9 cellular contexts compared by ENCODE assay signal in genomic region chr13:99196466-99197256, GRCh38. TPM values are rescaled to one million over a fixed set of nuclear protein-coding genes. Genes with fewer than 3 reads are reported as not detected.
A peak's percentile ranks its signal among the peaks of the same experiment; 100 is the strongest.
DNase-seq lines count a peak whose midpoint lies in the region; ATAC-seq and TF ChIP-seq lines count a peak whose summit lies in the region.
"Had no signal": no experiment of that assay in that cellular context is flagged by ENCODE, and none has a peak within 500 bp of the region (broad histone marks: within the 10 kb centered on the region; RNA-seq: fewer than 3 reads in every experiment).

No MANE protein-coding gene starts in this region.

- 80 to 81% methylated on average over 5 of the region's 5 CpGs for WGBS in thyroid gland, 2 donors

- no peak overlapping the region for H3K27ac ChIP-seq in thyroid gland

- in situ Hi-C loops in astrocyte of the spinal cord (cut with HindIII; ENCODE audit: low sequenced_read_pairs), result no loop called here

- no peak for TF ChIP-seq POLR2A in thyroid gland (IDR thresholded peaks at IDR 0.05)

- 0 out of 2 replicates have a peak, but pooled peaks have one; percentile 26 for TF ChIP-seq CTCF in LNCAP (IDR thresholded peaks at IDR 0.05)
- peak; percentile 29 for TF ChIP-seq CTCF in astrocyte of the spinal cord (IDR thresholded peaks at IDR 0.05; ENCODE audit: low read depth, low read length)
- no peak for TF ChIP-seq CTCF in nephron (IDR thresholded peaks at IDR 0.05; ENCODE audit: unreplicated experiment in 3 of 3)
- TF ChIP-seq CTCF in thyroid gland (IDR thresholded peaks at IDR 0.05), result peak in 1 of 6 experiments; percentile 9

- intact Hi-C loops in thyroid gland (cut with DNase I), result no loop called here

- H3K4me1 ChIP-seq in thyroid gland, result peaks cover 12 to 22% of the 10 kb centered on the region in 2 donors

- DNase-seq in ELR (ENCODE audit: low read depth) (peak; percentile 36), astrocyte of the spinal cord (ENCODE audit: low read depth, low spot score) (peak; percentile 13), thyroid gland (no peak)
- DNase-seq in stimulated activated naive B cell treated with anti-CD40 and anti-IgM and Interleukin-4, amounts not matched to agents 10 μg/mL and 1 μg/mL and 100 μg/mL, for 72 hours, result no peak
- DNase-seq: activated naive CD8-positive, alpha-beta T cell treated with anti-CD3 and anti-CD28 coated beads for 36 hours; NCI-H1436 had no signal

- H3K27me3 ChIP-seq in thyroid gland, result no peaks in the 10 kb centered on the region

- no peaks in the 10 kb centered on the region for H3K36me3 ChIP-seq in thyroid gland

- peaks cover 12% of the 10 kb centered on the region for H3K4me1 Mint-ChIP-seq in nephron
- H3K4me1 Mint-ChIP-seq in stimulated activated naive B cell treated with anti-CD40 and anti-IgM and Interleukin-4, amounts not matched to agents 10 μg/mL and 1 μg/mL and 100 μg/mL, for 72 hours, result peaks cover 15 to 43% of the 10 kb centered on the region in 2 donors

- no peaks in the 10 kb centered on the region for H3K27me3 Mint-ChIP-seq in nephron (ENCODE audit: low read depth)
- H3K27me3 Mint-ChIP-seq in stimulated activated naive B cell treated with anti-CD40 and anti-IgM and Interleukin-4, amounts not matched to agents 10 μg/mL and 1 μg/mL and 100 μg/mL, for 72 hours, result no peaks in the 10 kb centered on the region
- H3K27me3 Mint-ChIP-seq: activated naive CD8-positive, alpha-beta T cell treated with anti-CD3 and anti-CD28 coated beads for 36 hours had no signal

- H3K9me3 Mint-ChIP-seq in nephron, result no peaks in the 10 kb centered on the region
- H3K9me3 Mint-ChIP-seq in stimulated activated naive B cell treated with anti-CD40 and anti-IgM and Interleukin-4, amounts not matched to agents 10 μg/mL and 1 μg/mL and 100 μg/mL, for 72 hours, result no peaks in the 10 kb centered on the region
- H3K9me3 Mint-ChIP-seq: activated naive CD8-positive, alpha-beta T cell treated with anti-CD3 and anti-CD28 coated beads for 36 hours had no signal

- ATAC-seq in GM19397 (IDR thresholded peaks at IDR 0.05; ENCODE audit: unreplicated experiment), result no peak
- no peak for ATAC-seq in stimulated activated naive B cell treated with anti-CD40 and anti-IgM and Interleukin-4, amounts not matched to agents 10 μg/mL and 1 μg/mL and 100 μg/mL, for 72 hours (replicated peaks)

- H3K4me3 ChIP-seq in astrocyte of the spinal cord (ENCODE audit: low read depth, low read length) (no peak overlapping the region), thyroid gland (replicated peaks in 1 of 3) (no peak overlapping the region)

- peak overlapping the region; percentile 42 to 76 (median 54) for H3K27ac Mint-ChIP-seq in nephron
- H3K27ac Mint-ChIP-seq in stimulated activated naive B cell treated with anti-CD40 and anti-IgM and Interleukin-4, amounts not matched to agents 10 μg/mL and 1 μg/mL and 100 μg/mL, for 72 hours, result no peak overlapping the region
- H3K27ac Mint-ChIP-seq: activated naive CD8-positive, alpha-beta T cell treated with anti-CD3 and anti-CD28 coated beads for 36 hours had no signal

- no peaks in the 10 kb centered on the region for H3K9me3 ChIP-seq in thyroid gland

- H3K4me3 Mint-ChIP-seq in nephron, result peak overlapping the region; percentile 8 to 59 (median 58)
- no peak overlapping the region for H3K4me3 Mint-ChIP-seq in stimulated activated naive B cell treated with anti-CD40 and anti-IgM and Interleukin-4, amounts not matched to agents 10 μg/mL and 1 μg/mL and 100 μg/mL, for 72 hours
- H3K4me3 Mint-ChIP-seq: activated naive CD8-positive, alpha-beta T cell treated with anti-CD3 and anti-CD28 coated beads for 36 hours had no signal

- no peaks in the 10 kb centered on the region for H3K36me3 Mint-ChIP-seq in nephron (ENCODE audit: low read depth)
- H3K36me3 Mint-ChIP-seq in stimulated activated naive B cell treated with anti-CD40 and anti-IgM and Interleukin-4, amounts not matched to agents 10 μg/mL and 1 μg/mL and 100 μg/mL, for 72 hours, result peaks cover 6 to 13% of the 10 kb centered on the region in 2 donors

RNA-seq across cellular contexts. Expression of gene UBAC2, which starts 4.0 kb away (rescaled TPM):
- 10 to 100 TPM; 56.8 to 88.5 (median 77.7) TPM for total RNA-seq in thyroid gland

Comparison
In these comparisons a context has a peak if more than half of its experiments do, and no peak if none do; other contexts are left out.
1. DNase-seq: peak in ELR (single experiment) and astrocyte of the spinal cord (single experiment); none in thyroid gland (0 of 2) and stimulated activated naive B cell treated with anti-CD40 and anti-IgM and Interleukin-4, amounts not matched to agents 10 μg/mL and 1 μg/mL and 100 μg/mL, for 72 hours (single experiment).
2. CTCF ChIP-seq: peak in LNCAP (single experiment) and astrocyte of the spinal cord (single experiment); none in nephron (0 of 3).
3. H3K4me3 Mint-ChIP-seq: peak in nephron (3 of 3); none in stimulated activated naive B cell treated with anti-CD40 and anti-IgM and Interleukin-4, amounts not matched to agents 10 μg/mL and 1 μg/mL and 100 μg/mL, for 72 hours (0 of 2).